In the genomic region with DNA sequence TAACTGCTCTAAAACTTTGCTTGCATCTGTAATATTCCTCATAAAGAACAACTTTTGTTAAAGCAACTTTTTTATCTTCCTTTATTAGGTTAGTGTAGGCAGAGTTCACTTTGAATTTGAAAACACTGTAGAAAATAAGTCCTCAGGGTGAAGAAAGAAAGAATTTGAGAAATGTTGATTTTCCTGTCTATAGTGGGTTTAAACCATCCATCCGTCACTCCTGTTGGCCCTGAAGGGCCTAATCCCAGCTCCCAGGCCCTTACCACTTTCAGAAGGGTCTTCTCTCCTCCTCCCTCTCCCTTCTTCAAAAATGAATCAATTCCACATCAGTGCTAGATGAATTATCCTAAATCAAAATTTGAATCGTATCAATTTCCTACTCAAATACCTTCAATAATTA, we compare ENCODE assay signal across 1 cellular context.
TF ChIP-seq lines count a peak whose summit lies in the region.

No MANE protein-coding gene starts in this region.

TF ChIP-seq in GM23338, 12 proteins besides CTCF, POLR2A, EP300 and RAD21:
- TF ChIP-seq, protein P1, sequence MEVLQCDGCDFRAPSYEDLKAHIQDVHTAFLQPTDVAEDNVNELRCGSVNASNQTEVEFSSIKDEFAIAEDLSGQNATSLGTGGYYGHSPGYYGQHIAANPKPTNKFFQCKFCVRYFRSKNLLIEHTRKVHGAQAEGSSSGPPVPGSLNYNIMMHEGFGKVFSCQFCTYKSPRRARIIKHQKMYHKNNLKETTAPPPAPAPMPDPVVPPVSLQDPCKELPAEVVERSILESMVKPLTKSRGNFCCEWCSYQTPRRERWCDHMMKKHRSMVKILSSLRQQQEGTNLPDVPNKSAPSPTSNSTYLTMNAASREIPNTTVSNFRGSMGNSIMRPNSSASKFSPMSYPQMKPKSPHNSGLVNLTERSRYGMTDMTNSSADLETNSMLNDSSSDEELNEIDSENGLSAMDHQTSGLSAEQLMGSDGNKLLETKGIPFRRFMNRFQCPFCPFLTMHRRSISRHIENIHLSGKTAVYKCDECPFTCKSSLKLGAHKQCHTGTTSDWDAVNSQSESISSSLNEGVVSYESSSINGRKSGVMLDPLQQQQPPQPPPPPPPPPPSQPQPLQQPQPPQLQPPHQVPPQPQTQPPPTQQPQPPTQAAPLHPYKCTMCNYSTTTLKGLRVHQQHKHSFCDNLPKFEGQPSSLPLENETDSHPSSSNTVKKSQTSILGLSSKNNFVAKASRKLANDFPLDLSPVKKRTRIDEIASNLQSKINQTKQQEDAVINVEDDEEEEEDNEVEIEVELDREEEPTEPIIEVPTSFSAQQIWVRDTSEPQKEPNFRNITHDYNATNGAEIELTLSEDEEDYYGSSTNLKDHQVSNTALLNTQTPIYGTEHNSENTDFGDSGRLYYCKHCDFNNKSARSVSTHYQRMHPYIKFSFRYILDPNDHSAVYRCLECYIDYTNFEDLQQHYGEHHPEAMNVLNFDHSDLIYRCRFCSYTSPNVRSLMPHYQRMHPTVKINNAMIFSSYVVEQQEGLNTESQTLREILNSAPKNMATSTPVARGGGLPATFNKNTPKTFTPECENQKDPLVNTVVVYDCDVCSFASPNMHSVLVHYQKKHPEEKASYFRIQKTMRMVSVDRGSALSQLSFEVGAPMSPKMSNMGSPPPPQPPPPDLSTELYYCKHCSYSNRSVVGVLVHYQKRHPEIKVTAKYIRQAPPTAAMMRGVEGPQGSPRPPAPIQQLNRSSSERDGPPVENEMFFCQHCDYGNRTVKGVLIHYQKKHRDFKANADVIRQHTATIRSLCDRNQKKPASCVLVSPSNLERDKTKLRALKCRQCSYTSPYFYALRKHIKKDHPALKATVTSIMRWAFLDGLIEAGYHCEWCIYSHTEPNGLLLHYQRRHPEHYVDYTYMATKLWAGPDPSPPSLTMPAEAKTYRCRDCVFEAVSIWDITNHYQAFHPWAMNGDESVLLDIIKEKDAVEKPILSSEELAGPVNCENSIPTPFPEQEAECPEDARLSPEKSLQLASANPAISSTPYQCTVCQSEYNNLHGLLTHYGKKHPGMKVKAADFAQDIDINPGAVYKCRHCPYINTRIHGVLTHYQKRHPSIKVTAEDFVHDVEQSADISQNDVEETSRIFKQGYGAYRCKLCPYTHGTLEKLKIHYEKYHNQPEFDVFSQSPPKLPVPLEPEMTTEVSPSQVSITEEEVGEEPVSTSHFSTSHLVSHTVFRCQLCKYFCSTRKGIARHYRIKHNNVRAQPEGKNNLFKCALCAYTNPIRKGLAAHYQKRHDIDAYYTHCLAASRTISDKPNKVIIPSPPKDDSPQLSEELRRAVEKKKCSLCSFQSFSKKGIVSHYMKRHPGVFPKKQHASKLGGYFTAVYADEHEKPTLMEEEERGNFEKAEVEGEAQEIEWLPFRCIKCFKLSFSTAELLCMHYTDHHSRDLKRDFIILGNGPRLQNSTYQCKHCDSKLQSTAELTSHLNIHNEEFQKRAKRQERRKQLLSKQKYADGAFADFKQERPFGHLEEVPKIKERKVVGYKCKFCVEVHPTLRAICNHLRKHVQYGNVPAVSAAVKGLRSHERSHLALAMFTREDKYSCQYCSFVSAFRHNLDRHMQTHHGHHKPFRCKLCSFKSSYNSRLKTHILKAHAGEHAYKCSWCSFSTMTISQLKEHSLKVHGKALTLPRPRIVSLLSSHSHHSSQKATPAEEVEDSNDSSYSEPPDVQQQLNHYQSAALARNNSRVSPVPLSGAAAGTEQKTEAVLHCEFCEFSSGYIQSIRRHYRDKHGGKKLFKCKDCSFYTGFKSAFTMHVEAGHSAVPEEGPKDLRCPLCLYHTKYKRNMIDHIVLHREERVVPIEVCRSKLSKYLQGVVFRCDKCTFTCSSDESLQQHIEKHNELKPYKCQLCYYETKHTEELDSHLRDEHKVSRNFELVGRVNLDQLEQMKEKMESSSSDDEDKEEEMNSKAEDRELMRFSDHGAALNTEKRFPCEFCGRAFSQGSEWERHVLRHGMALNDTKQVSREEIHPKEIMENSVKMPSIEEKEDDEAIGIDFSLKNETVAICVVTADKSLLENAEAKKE (CRISPR knock-in tag; IDR thresholded peaks at IDR 0.05) = no peak
- TF ChIP-seq ZNF114 (CRISPR knock-in tag; IDR thresholded peaks at IDR 0.05) (no peak), EZH2phosphoT487 (IDR thresholded peaks at IDR 0.05; ENCODE audit: unreplicated experiment) (no peak), CREB1 (CRISPR knock-in tag; IDR thresholded peaks at IDR 0.05; ENCODE audit: low read depth) (no peak), POLR2AphosphoS5 (IDR thresholded peaks at IDR 0.05; ENCODE audit: low read depth) (no peak), NANOG (IDR thresholded peaks at IDR 0.05; ENCODE audit: borderline replicate concordance) (no peak), ZNF331 (CRISPR knock-in tag; IDR thresholded peaks at IDR 0.05; ENCODE audit: low read depth) (no peak), EZH2 (IDR thresholded peaks at IDR 0.05; ENCODE audit: low read depth, unreplicated experiment) (no peak)
- TF ChIP-seq, protein P2, sequence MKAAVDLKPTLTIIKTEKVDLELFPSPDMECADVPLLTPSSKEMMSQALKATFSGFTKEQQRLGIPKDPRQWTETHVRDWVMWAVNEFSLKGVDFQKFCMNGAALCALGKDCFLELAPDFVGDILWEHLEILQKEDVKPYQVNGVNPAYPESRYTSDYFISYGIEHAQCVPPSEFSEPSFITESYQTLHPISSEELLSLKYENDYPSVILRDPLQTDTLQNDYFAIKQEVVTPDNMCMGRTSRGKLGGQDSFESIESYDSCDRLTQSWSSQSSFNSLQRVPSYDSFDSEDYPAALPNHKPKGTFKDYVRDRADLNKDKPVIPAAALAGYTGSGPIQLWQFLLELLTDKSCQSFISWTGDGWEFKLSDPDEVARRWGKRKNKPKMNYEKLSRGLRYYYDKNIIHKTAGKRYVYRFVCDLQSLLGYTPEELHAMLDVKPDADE (IDR thresholded peaks at IDR 0.05) = no peak
